In genomic region chr3:188309437-188310269, GRCh38 we compare ENCODE assay signal across 7 cellular contexts.
A peak's percentile ranks its signal among the peaks of the same experiment; 100 is the strongest.
DNase-seq lines count a peak whose midpoint lies in the region; ATAC-seq lines count a peak whose summit lies in the region.

No MANE protein-coding gene starts in this region.

- peak; percentile 49 for DNase-seq in fibroblast of peridontal ligament (ENCODE audit: extremely low read depth)
- no peak for DNase-seq in GOT3 (lab: John Stamatoyannopoulos, UW)
- no peak for DNase-seq in effector CD8-positive, alpha-beta T cell (lab: John Stamatoyannopoulos, UW)
- DNase-seq in mesenteric fat pad (ENCODE audit: low spot score): no peak

- peak; percentile 88 for ATAC-seq in GM18520 (IDR thresholded peaks at IDR 0.05; ENCODE audit: unreplicated experiment)
- ATAC-seq in GM21515 (IDR thresholded peaks at IDR 0.05; ENCODE audit: unreplicated experiment): peak; percentile 97
- ATAC-seq in HG03442 (IDR thresholded peaks at IDR 0.05; ENCODE audit: unreplicated experiment): peak; percentile 98
